In the genomic region with DNA sequence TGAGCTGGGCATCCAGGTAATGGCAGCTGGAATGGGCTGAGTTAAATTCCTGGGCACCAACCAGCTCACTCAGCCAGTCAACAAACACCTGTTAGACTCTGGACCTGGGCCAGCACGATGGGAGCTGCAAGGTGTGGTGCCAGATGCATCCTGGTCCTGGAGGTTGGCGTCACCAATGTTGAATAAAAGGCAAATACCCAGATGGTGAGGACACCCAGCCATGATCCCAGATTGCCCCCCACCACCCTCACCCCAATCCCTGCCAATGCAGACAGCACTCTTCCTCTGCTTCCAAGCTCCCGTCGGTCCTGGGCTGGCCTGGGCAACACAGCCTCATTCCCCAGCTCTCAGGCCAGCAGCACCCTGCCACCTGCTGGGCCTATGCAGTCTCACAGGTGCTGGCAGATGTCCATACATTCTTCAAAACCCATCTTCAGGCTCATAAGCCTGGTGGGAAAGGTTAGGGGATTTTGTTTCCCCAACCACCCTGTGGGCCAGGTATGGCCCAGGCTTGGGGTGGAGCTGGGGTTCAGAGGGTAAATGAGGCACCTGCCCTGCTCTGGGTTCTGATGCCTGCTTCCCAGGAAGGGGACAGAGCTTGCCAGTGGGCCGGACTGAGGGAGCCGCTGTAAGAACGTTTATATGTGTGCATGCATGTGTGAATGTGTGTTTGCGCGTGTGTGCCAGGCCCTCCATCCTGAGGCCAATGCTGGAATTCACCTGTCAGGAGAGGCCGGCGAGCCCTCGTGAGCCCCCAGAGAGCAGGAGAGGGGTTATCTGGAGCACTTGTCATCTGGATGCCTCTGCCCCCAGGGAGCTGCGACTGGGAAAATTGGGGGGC, we compare ENCODE assay signal across 8 cellular contexts. TPM values are rescaled to one million over a fixed set of nuclear protein-coding genes. Genes with fewer than 3 reads are reported as not detected.
DNase-seq lines count a peak whose midpoint lies in the region; ATAC-seq and TF ChIP-seq lines count a peak whose summit lies in the region.

No MANE protein-coding gene starts in this region.

- DNase-seq in left ventricle myocardium inferior (no peak), Right ventricle myocardium superior (no peak), NCI-H2029 (lab: John Stamatoyannopoulos, UW) (peak; percentile 60), amniotic epithelial cell (ENCODE audit: low read depth) (peak; percentile 57), lower lobe of right lung (no peak), G401 (ENCODE audit: low spot score) (no peak), OCI-M2 (lab: John Stamatoyannopoulos, UW; ENCODE audit: unreplicated experiment) (no peak)

- H3K27ac ChIP-seq in left ventricle myocardium inferior (replicated peaks) (no peak overlapping the region), lower lobe of right lung (no peak overlapping the region)

- H3K36me3 ChIP-seq in left ventricle myocardium inferior (peaks cover 6% of the 10 kb centered on the region), lower lobe of right lung (peaks cover 34% of the 10 kb centered on the region)

- intact Hi-C loops in left ventricle myocardium inferior (cut with micrococcal nuclease) = no loop called here
- intact Hi-C loops in Right ventricle myocardium superior (cut with DNase I) = no loop called here
- intact Hi-C loops in lower lobe of right lung (cut with DNase I) = no loop called here

- H3K9me3 ChIP-seq in left ventricle myocardium inferior (replicated peaks) = no peaks in the 10 kb centered on the region
- no peaks in the 10 kb centered on the region for H3K9me3 ChIP-seq in lower lobe of right lung

- in situ Hi-C loops in G401 (cut with HindIII; ENCODE audit: low sequenced_read_pairs) = no loop called here

- ATAC-seq in Right ventricle myocardium superior (ENCODE audit: poor library complexity) = no peak
- peak in 1 of 2 donors; percentile 12 for ATAC-seq in lower lobe of right lung
- no peak for ATAC-seq in GM21423 (IDR thresholded peaks at IDR 0.05; ENCODE audit: unreplicated experiment)

- no peaks in the 10 kb centered on the region for H3K27me3 ChIP-seq in left ventricle myocardium inferior (ENCODE audit: low read depth)
- no peaks in the 10 kb centered on the region for H3K27me3 ChIP-seq in lower lobe of right lung (ENCODE audit: low read depth)

- TF ChIP-seq CTCF in left ventricle myocardium inferior (IDR thresholded peaks at IDR 0.05; ENCODE audit: borderline replicate concordance) = peak; percentile 65
- TF ChIP-seq CTCF in lower lobe of right lung (IDR thresholded peaks at IDR 0.05) = peak; percentile 43

- H3K4me3 ChIP-seq in left ventricle myocardium inferior (no peak overlapping the region), lower lobe of right lung (no peak overlapping the region)

- H3K4me1 ChIP-seq in left ventricle myocardium inferior (peaks cover 42% of the 10 kb centered on the region), lower lobe of right lung (peaks cover 32% of the 10 kb centered on the region)

RNA-seq across cellular contexts. Expression of a gene that starts 58.0 kb away (rescaled TPM):
- total RNA-seq in left ventricle myocardium inferior (100 TPM), Right ventricle myocardium superior (106 TPM), lower lobe of right lung (158 TPM)
- 51.2 and 80.3 TPM in 2 replicates for total RNA-seq in G401 (2014; rRNA removed; shearing (Covaris generic))

Comparison
In these comparisons a context has a peak if more than half of its experiments do, and no peak if none do; other contexts are left out.
1. DNase-seq: peak in NCI-H2029 (single experiment) and amniotic epithelial cell (single experiment); none in left ventricle myocardium inferior (single experiment), Right ventricle myocardium superior (single experiment), lower lobe of right lung (single experiment), G401 (single experiment) and OCI-M2 (single experiment).